In genomic region chr16:30488764-30489595, GRCh38 we compare ENCODE assay signal across 1 cellular context.
TF ChIP-seq lines count a peak whose summit lies in the region.

No MANE protein-coding gene starts in this region.

TF ChIP-seq in HepG2, 621 proteins besides CTCF, POLR2A, EP300 and RAD21 (continued from another document and continues in another):
- TF ChIP-seq ZNF784 (CRISPR knock-in tag; IDR thresholded peaks at IDR 0.05; ENCODE audit: borderline replicate concordance) (peak; percentile 60; the same call in 1 of the 2 replicates), ZNF652 (CRISPR knock-in tag; IDR thresholded peaks at IDR 0.05; ENCODE audit: borderline replicate concordance, low read depth) (no peak), ZNF747 (CRISPR knock-in tag; IDR thresholded peaks at IDR 0.05; ENCODE audit: borderline replicate concordance) (no peak), GPN1 (CRISPR knock-in tag; IDR thresholded peaks at IDR 0.05; ENCODE audit: borderline replicate concordance) (no peak), HBP1 (CRISPR knock-in tag; IDR thresholded peaks at IDR 0.05; ENCODE audit: low read depth) (no peak), SIX4 (CRISPR knock-in tag; IDR thresholded peaks at IDR 0.05) (no peak), MLLT10 (CRISPR knock-in tag; IDR thresholded peaks at IDR 0.05) (no peak), CSRNP2 (CRISPR knock-in tag; conservative IDR thresholded peaks at IDR 0.05; ENCODE audit: low read depth) (no peak), ZNF564 (CRISPR knock-in tag; IDR thresholded peaks at IDR 0.05) (no peak), IRX3 (CRISPR knock-in tag; IDR thresholded peaks at IDR 0.05; ENCODE audit: borderline replicate concordance, low read depth) (no peak), IRF2 (CRISPR knock-in tag; IDR thresholded peaks at IDR 0.05) (peak; percentile 38; the same call in 1 of the 2 replicates), MLX (CRISPR knock-in tag; IDR thresholded peaks at IDR 0.05) (no peak), IRF1 (CRISPR knock-in tag; IDR thresholded peaks at IDR 0.05; ENCODE audit: low read depth) (no peak), RARA (CRISPR knock-in tag; IDR thresholded peaks at IDR 0.05) (peak; percentile 71), CSRNP1 (CRISPR knock-in tag; IDR thresholded peaks at IDR 0.05) (no peak), IKZF5 (CRISPR knock-in tag; IDR thresholded peaks at IDR 0.05) (peak; percentile 52; the same call in 1 of the 2 replicates), ZNF674 (CRISPR knock-in tag; IDR thresholded peaks at IDR 0.05; ENCODE audit: low read depth) (no peak), AHDC1 (CRISPR knock-in tag; IDR thresholded peaks at IDR 0.05; ENCODE audit: borderline replicate concordance) (peak; percentile 48; the same call in 1 of the 2 replicates), HNF1B (CRISPR knock-in tag; IDR thresholded peaks at IDR 0.05) (peak; percentile 84), MTF1 (CRISPR knock-in tag; IDR thresholded peaks at IDR 0.05) (no peak), ZNF33A (CRISPR knock-in tag; IDR thresholded peaks at IDR 0.05; ENCODE audit: borderline replicate concordance) (no peak), KLF6 (CRISPR knock-in tag; IDR thresholded peaks at IDR 0.05) (peak; percentile 73; the same call in 1 of the 2 replicates), SATB2 (CRISPR knock-in tag; IDR thresholded peaks at IDR 0.05) (no peak), ADNP (CRISPR knock-in tag; IDR thresholded peaks at IDR 0.05) (peak; percentile 88; the same call in 1 of the 2 replicates), CCAR2 (optimal IDR thresholded peaks at IDR 0.05; ENCODE audit: low read depth, low read length) (no peak), ZBTB2 (CRISPR knock-in tag; IDR thresholded peaks at IDR 0.05; ENCODE audit: low read depth) (no peak), CBX1 (IDR thresholded peaks at IDR 0.05; ENCODE audit: low read depth) (no peak), RFXAP (CRISPR knock-in tag; IDR thresholded peaks at IDR 0.05; ENCODE audit: borderline replicate concordance) (0 out of 2 replicates have a peak, but pooled peaks have one; percentile 71), ZNF101 (CRISPR knock-in tag; IDR thresholded peaks at IDR 0.05; ENCODE audit: borderline replicate concordance, low read depth) (no peak), ZNF234 (CRISPR knock-in tag; conservative IDR thresholded peaks at IDR 0.05) (no peak), KDM2A (CRISPR knock-in tag; IDR thresholded peaks at IDR 0.05; ENCODE audit: borderline replicate concordance, low read depth) (no peak; the same call in 1 of the 2 replicates), ZNF281 (CRISPR knock-in tag; IDR thresholded peaks at IDR 0.05; ENCODE audit: borderline replicate concordance) (no peak), CAMTA2 (CRISPR knock-in tag; IDR thresholded peaks at IDR 0.05; ENCODE audit: borderline replicate concordance) (no peak; the same call in 1 of the 2 replicates), REL (CRISPR knock-in tag; conservative IDR thresholded peaks at IDR 0.05) (no peak), ZNF263 (CRISPR knock-in tag; IDR thresholded peaks at IDR 0.05) (peak; percentile 65)
